10 cellular contexts compared by ENCODE assay signal in genomic region chr12:48934312-48934706, GRCh38. TPM values are rescaled to one million over a fixed set of nuclear protein-coding genes. Genes with fewer than 3 reads are reported as not detected.
A peak's percentile ranks its signal among the peaks of the same experiment; 100 is the strongest.
DNase-seq lines count a peak whose midpoint lies in the region; ATAC-seq and TF ChIP-seq lines count a peak whose summit lies in the region.
"Had no signal": no experiment of that assay in that cellular context is flagged by ENCODE, and none has a peak within 500 bp of the region (broad histone marks: within the 10 kb centered on the region; RNA-seq: fewer than 3 reads in every experiment).

No MANE protein-coding gene starts in this region.

- no peaks in the 10 kb centered on the region for H3K9me2 ChIP-seq in OCI-LY1 (ENCODE audit: low read depth, low read length)

- intact Hi-C loops in breast epithelium (cut with DNase I; ENCODE audit: low total_unique reads): no loop called here
- intact Hi-C loops in esophagus muscularis mucosa (cut with DNase I): no loop called here

- TF ChIP-seq POLR2A in breast epithelium (IDR thresholded peaks at IDR 0.05) (no peak), esophagus muscularis mucosa (IDR thresholded peaks at IDR 0.05; ENCODE audit: low read depth) (no peak)

- H3K9me3 ChIP-seq in breast epithelium (no peaks in the 10 kb centered on the region), OCI-LY1 (ENCODE audit: low read length) (no peaks in the 10 kb centered on the region), esophagus (ENCODE audit: control insufficient read depth in 2 of 2, insufficient read depth in 1 of 2, low read depth in 1 of 2, low read length in 1 of 2) (no peaks in the 10 kb centered on the region), thymus (ENCODE audit: control insufficient read depth) (no peaks in the 10 kb centered on the region), esophagus muscularis mucosa (no peaks in the 10 kb centered on the region)

- no peak for TF ChIP-seq EP300 in esophagus muscularis mucosa (IDR thresholded peaks at IDR 0.05)

- WGBS in esophagus, 2 donors: 96 to 100% methylated on average over 1 of the region's 1 CpG
- 98% methylated on average over 1 of the region's 1 CpG for WGBS in thymus
- 100% methylated on average over 1 of the region's 1 CpG for WGBS in esophagus muscularis mucosa

- H3K4me1 ChIP-seq in breast epithelium: no peaks in the 10 kb centered on the region
- no peaks in the 10 kb centered on the region for H3K4me1 ChIP-seq in OCI-LY1 (ENCODE audit: insufficient read depth, low read length, severe bottlenecking)
- no peaks in the 10 kb centered on the region for H3K4me1 ChIP-seq in esophagus (ENCODE audit: control insufficient read depth in 2 of 2, insufficient read depth in 2 of 2, low read length in 1 of 2)
- peaks cover 10% of the 10 kb centered on the region for H3K4me1 ChIP-seq in thymus (ENCODE audit: control insufficient read depth, insufficient read depth, low read length)
- H3K4me1 ChIP-seq in esophagus muscularis mucosa: no peaks in the 10 kb centered on the region

- no peaks in the 10 kb centered on the region for H4K20me1 ChIP-seq in OCI-LY1 (ENCODE audit: insufficient read depth, low read length)

- no peaks in the 10 kb centered on the region for H3F3A ChIP-seq in OCI-LY1 (ENCODE audit: insufficient read depth, low read length)

- in situ Hi-C loops in T47D (cut with HindIII; ENCODE audit: low pct_unique_long_range_greater_than_20kb, low sequenced_read_pairs): no loop called here

- ATAC-seq in HG02678 (IDR thresholded peaks at IDR 0.05; ENCODE audit: unreplicated experiment) (no peak), esophagus mucosa (no peak)

- H3K9ac ChIP-seq in OCI-LY1 (ENCODE audit: low read length): no peak overlapping the region

- no peak overlapping the region for H2AFZ ChIP-seq in OCI-LY1 (ENCODE audit: low read length)

- H3K27ac ChIP-seq in breast epithelium (no peak overlapping the region), OCI-LY1 (ENCODE audit: low read depth, low read length, poor library complexity, severe bottlenecking) (no peak overlapping the region), esophagus (ENCODE audit: low read depth in 2 of 2, low read length in 1 of 2) (peak overlapping the region; percentile 33 to 64), thymus (ENCODE audit: low read depth) (peak overlapping the region; percentile 88), esophagus muscularis mucosa (replicated peaks in 1 of 4) (no peak overlapping the region)

- no peak overlapping the region for H3K4me2 ChIP-seq in OCI-LY1 (ENCODE audit: low read length)

- no peaks in the 10 kb centered on the region for H3K36me3 ChIP-seq in breast epithelium
- H3K36me3 ChIP-seq in OCI-LY1 (ENCODE audit: insufficient read depth, low read length): peaks cover 67% of the 10 kb centered on the region
- peaks cover 0 to 22% of the 10 kb centered on the region in 2 donors for H3K36me3 ChIP-seq in esophagus (ENCODE audit: control insufficient read depth in 2 of 2, insufficient read depth in 2 of 2, low read length in 1 of 2)
- peaks cover 43% of the 10 kb centered on the region for H3K36me3 ChIP-seq in thymus (ENCODE audit: control insufficient read depth, insufficient read depth)
- H3K36me3 ChIP-seq in esophagus muscularis mucosa: peaks cover 24 to 93% (median 73%) of the 10 kb centered on the region in 4 donors

- H3K4me3 ChIP-seq in breast epithelium (no peak overlapping the region), OCI-LY1 (ENCODE audit: low read depth, low read length, poor library complexity, severe bottlenecking) (no peak overlapping the region), esophagus (ENCODE audit: low read depth in 1 of 2, low read length in 2 of 2) (no peak overlapping the region), thymus (ENCODE audit: low read length) (no peak overlapping the region), esophagus muscularis mucosa (no peak overlapping the region)

- H3K79me2 ChIP-seq in OCI-LY1 (ENCODE audit: insufficient read depth, low read length): no peaks in the 10 kb centered on the region

- DNase-seq in T47D (ENCODE audit: low read depth in 1 of 2, low spot score in 1 of 2): peak; percentile 42 to 52
- DNase-seq in breast epithelium (ENCODE audit: low spot score in 2 of 2): no peak
- no peak for DNase-seq in esophagus muscularis mucosa (ENCODE audit: extremely low spot score)
- DNase-seq: effector CD8-positive, alpha-beta T cell had no signal

- H3K27me3 ChIP-seq in breast epithelium (no peaks in the 10 kb centered on the region), OCI-LY1 (ENCODE audit: insufficient read depth, low read length) (no peaks in the 10 kb centered on the region), esophagus (ENCODE audit: control insufficient read depth in 1 of 2, insufficient read depth in 2 of 2, low read length in 2 of 2) (no peaks in the 10 kb centered on the region), thymus (ENCODE audit: control insufficient read depth, insufficient read depth) (no peaks in the 10 kb centered on the region), esophagus muscularis mucosa (no peaks in the 10 kb centered on the region)

- TF ChIP-seq CTCF in breast epithelium (IDR thresholded peaks at IDR 0.05) (no peak), OCI-LY1 (IDR thresholded peaks at IDR 0.05; ENCODE audit: low read length) (peak; percentile 49), esophagus muscularis mucosa (IDR thresholded peaks at IDR 0.05) (no peak)

RNA-seq across cellular contexts. Expression of gene FKBP11, which starts 9.0 kb away (rescaled TPM):
- total RNA-seq in breast epithelium (10 to 100 TPM in 2 of 3 donors, 1 to 10 TPM in 1; 3.7 to 15.7 (median 13.5) TPM), esophagus mucosa (13.1 TPM), esophagus muscularis mucosa (1 to 10 TPM; 4.9 to 8.1 (median 7.8) TPM)
- polyA plus RNA-seq in esophagus (10 to 100 TPM; 20.4 to 28.3 TPM), thymus (36.7 TPM)

RNA-seq across cellular contexts. Expression of gene ARF3, which starts 23.0 kb away (rescaled TPM):
- 10 to 100 TPM; 65.2 to 86.2 (median 75.2) TPM for total RNA-seq in breast epithelium
- 10 to 100 TPM; 58.5 to 71.5 TPM for polyA plus RNA-seq in esophagus
- polyA plus RNA-seq in thymus: 70.6 TPM
- total RNA-seq in esophagus mucosa: 144 TPM
- 10 to 100 TPM; 42.8 to 71.9 (median 65.1) TPM for total RNA-seq in esophagus muscularis mucosa

RNA-seq across cellular contexts. Expression of gene WNT10B, which starts 37.2 kb away (rescaled TPM):
- total RNA-seq in breast epithelium (1 to 10 TPM in 1 of 3 donors, under 1 TPM in 1, not detected in 1; 0.29 to 1.3 TPM), esophagus mucosa (0.48 TPM), esophagus muscularis mucosa (1 to 10 TPM in 2 of 4 donors, under 1 TPM in 2; 0.92 to 1.8 (median 1.1) TPM)
- polyA plus RNA-seq in esophagus (1 to 10 TPM; 1.6 to 2.1 TPM), thymus (14.1 TPM)

RNA-seq across cellular contexts. Expression of gene WNT1, which starts 43.8 kb away (rescaled TPM):
- total RNA-seq in breast epithelium (not detected), esophagus mucosa (not detected), esophagus muscularis mucosa (not detected)
- polyA plus RNA-seq in esophagus (under 1 TPM in 1 of 2 donors, not detected in 1; 0.05 TPM), thymus (0.05 TPM)
- total RNA-seq: myocyte had no signal

Comparison
In these comparisons a context has a peak if more than half of its experiments do, and no peak if none do; other contexts are left out.
1. DNase-seq: peak in T47D (2 of 2); none in breast epithelium (0 of 2) and esophagus muscularis mucosa (single experiment).
2. H3K27ac ChIP-seq: peak in esophagus (2 of 2) and thymus (single experiment); none in breast epithelium (0 of 2), OCI-LY1 (single experiment) and esophagus muscularis mucosa (0 of 4).